ENCODE assay signal across 8 cellular contexts in genomic region chr5:132458651-132459030, GRCh38. TPM values are rescaled to one million over a fixed set of nuclear protein-coding genes. Genes with fewer than 3 reads are reported as not detected.
DNase-seq lines count a peak whose midpoint lies in the region; ATAC-seq, FAIRE-seq and TF ChIP-seq lines count a peak whose summit lies in the region.

No MANE protein-coding gene starts in this region.

- no peaks in the 10 kb centered on the region for H4K20me1 ChIP-seq in astrocyte (ENCODE audit: insufficient read depth, low read length)

- H3K36me3 Mint-ChIP-seq in activated CD4-positive, alpha-beta T cell treated with anti-CD3 and anti-CD28 coated beads for 36 hours (ENCODE audit: low read depth), result peaks cover 31% of the 10 kb centered on the region
- H3K36me3 Mint-ChIP-seq in astrocyte (ENCODE audit: low read depth, unreplicated experiment), result peaks cover 18% of the 10 kb centered on the region

- no peak overlapping the region for H3K4me3 Mint-ChIP-seq in activated CD4-positive, alpha-beta T cell treated with anti-CD3 and anti-CD28 coated beads for 36 hours
- H3K4me3 Mint-ChIP-seq in astrocyte (ENCODE audit: unreplicated experiment), result no peak overlapping the region

- peaks cover 90% of the 10 kb centered on the region for H3K4me1 Mint-ChIP-seq in activated CD4-positive, alpha-beta T cell treated with anti-CD3 and anti-CD28 coated beads for 36 hours
- H3K4me1 Mint-ChIP-seq in astrocyte (ENCODE audit: low read depth, unreplicated experiment), result peaks cover 58% of the 10 kb centered on the region

- H3K4me3 ChIP-seq in astrocyte (ENCODE audit: insufficient read depth, low read depth, low read length) (no peak overlapping the region), skin epidermis (no peak overlapping the region)

- peak; percentile 57 for ATAC-seq in activated CD4-positive, alpha-beta T cell treated with anti-CD3 and anti-CD28 coated beads for 36 hours
- ATAC-seq in HG03378 (IDR thresholded peaks at IDR 0.05; ENCODE audit: unreplicated experiment), result peak; percentile 43

- no peaks in the 10 kb centered on the region for H3K79me2 ChIP-seq in astrocyte (ENCODE audit: insufficient read depth, low read length)

- H3K27ac ChIP-seq in astrocyte (ENCODE audit: low read depth, low read length), result peak overlapping the region; percentile 78
- H3K27ac ChIP-seq in skin epidermis, result peak overlapping the region in 18 of 21 experiments; percentile 11 to 98 (median 69)

- H3K27ac Mint-ChIP-seq in activated CD4-positive, alpha-beta T cell treated with anti-CD3 and anti-CD28 coated beads for 36 hours, result peak overlapping the region; percentile 55
- H3K27ac Mint-ChIP-seq in astrocyte (ENCODE audit: unreplicated experiment), result peak overlapping the region; percentile 100

- H3K9me3 ChIP-seq in astrocyte (ENCODE audit: insufficient read depth, low read depth, low read length), result no peaks in the 10 kb centered on the region

- H3K27me3 Mint-ChIP-seq in activated CD4-positive, alpha-beta T cell treated with anti-CD3 and anti-CD28 coated beads for 36 hours, result no peaks in the 10 kb centered on the region
- peaks cover under 1% of the 10 kb centered on the region for H3K27me3 Mint-ChIP-seq in astrocyte (ENCODE audit: low read depth, unreplicated experiment)

- no peak overlapping the region for H2AFZ ChIP-seq in astrocyte (ENCODE audit: low read depth, low read length)

- no peak for FAIRE-seq in astrocyte (lab: Jason Lieb, UNC)

- peak overlapping the region; percentile 65 for H3K4me2 ChIP-seq in astrocyte (ENCODE audit: low read length)

- H3K4me1 ChIP-seq in astrocyte (ENCODE audit: insufficient read depth, low read length), result peaks cover 42% of the 10 kb centered on the region

- H3K9me3 Mint-ChIP-seq in activated CD4-positive, alpha-beta T cell treated with anti-CD3 and anti-CD28 coated beads for 36 hours (ENCODE audit: low read depth), result no peaks in the 10 kb centered on the region
- H3K9me3 Mint-ChIP-seq in astrocyte (ENCODE audit: unreplicated experiment), result peaks cover 5% of the 10 kb centered on the region

- DNase-seq in activated CD4-positive, alpha-beta T cell treated with anti-CD3 and anti-CD28 coated beads for 36 hours, result no peak
- no peak for DNase-seq in activated CD4-positive, alpha-beta T cell treated with anti-CD3 and anti-CD28 coated beads for 1 hour
- DNase-seq in astrocyte (ENCODE audit: low read depth) (peak; percentile 89), NCI-H446 treated with DMSO at 0.1 percent for 48 hours (lab: John Stamatoyannopoulos, UW) (no peak), DMS 273 treated with DMSO at 0.1 percent for 48 hours (lab: John Stamatoyannopoulos, UW) (no peak), DMS114 treated with DMSO at 0.1 percent for 48 hours (lab: John Stamatoyannopoulos, UW; ENCODE audit: unreplicated experiment) (no peak)

- CTCF ChIA-PET in activated CD4-positive, alpha-beta T cell treated with anti-CD3 and anti-CD28 coated beads for 36 hours (lab: Charles Lee), result interaction anchor here (0.6 to 7.1 kb wide), 9 partner anchors 9 to 86 kb away, joined by 3 to 89 read pairs (median 4); no protein-coding TSS in a partner anchor

- H3K9ac ChIP-seq in astrocyte (ENCODE audit: low read length), result peak overlapping the region; percentile 52

- intact Hi-C loops in activated CD4-positive, alpha-beta T cell treated with anti-CD3 and anti-CD28 coated beads for 36 hours (cut with DNase I, micrococcal nuclease), result loop anchor here (1.0 to 5.0 kb wide), 3 partner anchors 33 to 39 kb away; no protein-coding TSS in a partner anchor

- POLR2A ChIA-PET in activated CD4-positive, alpha-beta T cell treated with anti-CD3 and anti-CD28 coated beads for 36 hours (lab: Charles Lee), result interaction anchor here (0.6 to 7.2 kb wide), 7 partner anchors 21 to 82 kb away, joined by 3 to 53 read pairs (median 5); partner anchors contain the start of gene IRF1

- H3K36me3 ChIP-seq in astrocyte (ENCODE audit: insufficient read depth, low read length), result no peaks in the 10 kb centered on the region

- H3K27me3 ChIP-seq in astrocyte (ENCODE audit: insufficient read depth, low read length), result no peaks in the 10 kb centered on the region

- no peak for TF ChIP-seq CTCF in astrocyte (IDR thresholded peaks at IDR 0.05; ENCODE audit: insufficient read depth, low read depth, low read length)

RNA-seq across cellular contexts. Expression of gene IRF1, which starts 31.9 kb away (rescaled TPM):
- total RNA-seq in activated CD4-positive, alpha-beta T cell treated with anti-CD3 and anti-CD28 coated beads for 36 hours, result 100 to 1,000 TPM; 121 to 130 TPM
- 39.7 and 42.5 TPM in 2 replicates for total RNA-seq in astrocyte
